27 cellular contexts compared by ENCODE assay signal in genomic region chr1:50488403-50488802, GRCh38.
"Had no signal": no experiment of that assay in that cellular context is flagged by ENCODE, and none has a peak within 500 bp of the region (broad histone marks: within the 10 kb centered on the region; RNA-seq: fewer than 3 reads in every experiment).

No MANE protein-coding gene starts in this region.

- ATAC-seq: mucosa of descending colon; naive thymus-derived CD4-positive, alpha-beta T cell; right lobe of liver; stimulated activated memory B cell treated with anti-CD40 and anti-IgM and Interleukin-4, amounts not matched to agents 10 μg/mL and 1 μg/mL and 100 μg/mL, for 72 hours; stimulated activated naive CD8-positive, alpha-beta T cell treated with anti-CD3 and anti-CD28 coated beads, Interleukin-15, amount 100 ng/mL, for 72 hours had no signal

- H3K9me3 Mint-ChIP-seq: immature natural killer cell; nephron progenitor cell; neural progenitor cell; stimulated activated naive CD8-positive, alpha-beta T cell treated with anti-CD3 and anti-CD28 coated beads, Interleukin-15, amount 100 ng/mL, for 72 hours; type B pancreatic cell had no signal

- H3K27me3 ChIP-seq: neural progenitor cell, neutrophil, right atrium auricular region, right lobe of liver, tibial nerve, uterus had no signal

- H3K27ac ChIP-seq: left ventricle myocardium inferior, neural progenitor cell, neutrophil, right atrium auricular region, right lobe of liver, tibial nerve, uterus had no signal

- DNase-seq: hypothalamus; immature natural killer cell; islet precursor cell; left ventricle myocardium inferior; midbrain; mucosa of descending colon; naive thymus-derived CD4-positive, alpha-beta T cell; nephron progenitor cell; occipital lobe; right lobe of liver; stimulated activated CD4-positive, alpha-beta T cell treated with anti-CD3 and anti-CD28 coated beads, Interleukin-1b, Interleukin-23, amount 100 ng/mL, for 48 hours; stimulated activated CD4-positive, alpha-beta T cell treated with anti-CD3 and anti-CD28 coated beads, Interleukin-2, amount 100 ng/mL, for 48 hours; stimulated activated CD4-positive, alpha-beta T cell treated with anti-CD3 and anti-CD28 coated beads, Interleukin-4, amount 100 ng/mL, for 4 hours; stimulated activated CD8-positive, alpha-beta memory T cell treated with anti-CD3 and anti-CD28 coated beads, Interleukin-4, amount 100 ng/mL, for 48 hours; stimulated activated naive CD4-positive, alpha-beta T cell treated with Interleukin-2 at 50 U/mL for 16 hours; stimulated activated naive CD8-positive, alpha-beta T cell treated with anti-CD3 and anti-CD28 coated beads, Interleukin-15, amount 100 ng/mL, for 72 hours; substantia nigra; uterus had no signal

- H3K4me3 Mint-ChIP-seq: immature natural killer cell; memory B cell; naive thymus-derived CD4-positive, alpha-beta T cell; nephron progenitor cell; neural progenitor cell; stimulated activated memory B cell treated with anti-CD40 and anti-IgM and Interleukin-4, amounts not matched to agents 10 μg/mL and 1 μg/mL and 100 μg/mL, for 72 hours; stimulated activated naive CD8-positive, alpha-beta T cell treated with anti-CD3 and anti-CD28 coated beads, Interleukin-15, amount 100 ng/mL, for 72 hours; type B pancreatic cell had no signal

- H3K4me1 Mint-ChIP-seq: memory B cell; nephron progenitor cell; neural progenitor cell; stimulated activated memory B cell treated with anti-CD40 and anti-IgM and Interleukin-4, amounts not matched to agents 10 μg/mL and 1 μg/mL and 100 μg/mL, for 72 hours had no signal

- H3K4me3 ChIP-seq: left ventricle myocardium inferior, mucosa of descending colon, neural progenitor cell, right atrium auricular region, right lobe of liver, smooth muscle cell, tibial nerve, uterus had no signal

- H3K36me3 ChIP-seq: neural progenitor cell, neutrophil, uterus had no signal

- H3K36me3 Mint-ChIP-seq: neural progenitor cell had no signal

- H3K27ac Mint-ChIP-seq: memory B cell; naive thymus-derived CD4-positive, alpha-beta T cell; nephron progenitor cell; neural progenitor cell; progenitor cell of endocrine pancreas; stimulated activated memory B cell treated with anti-CD40 and anti-IgM and Interleukin-4, amounts not matched to agents 10 μg/mL and 1 μg/mL and 100 μg/mL, for 72 hours; type B pancreatic cell had no signal

- H3K27me3 Mint-ChIP-seq: memory B cell; naive thymus-derived CD4-positive, alpha-beta T cell; progenitor cell of endocrine pancreas; stimulated activated memory B cell treated with anti-CD40 and anti-IgM and Interleukin-4, amounts not matched to agents 10 μg/mL and 1 μg/mL and 100 μg/mL, for 72 hours; stimulated activated naive CD8-positive, alpha-beta T cell treated with anti-CD3 and anti-CD28 coated beads, Interleukin-15, amount 100 ng/mL, for 72 hours; type B pancreatic cell had no signal
